1 cellular context compared by ENCODE assay signal in the genomic region with DNA sequence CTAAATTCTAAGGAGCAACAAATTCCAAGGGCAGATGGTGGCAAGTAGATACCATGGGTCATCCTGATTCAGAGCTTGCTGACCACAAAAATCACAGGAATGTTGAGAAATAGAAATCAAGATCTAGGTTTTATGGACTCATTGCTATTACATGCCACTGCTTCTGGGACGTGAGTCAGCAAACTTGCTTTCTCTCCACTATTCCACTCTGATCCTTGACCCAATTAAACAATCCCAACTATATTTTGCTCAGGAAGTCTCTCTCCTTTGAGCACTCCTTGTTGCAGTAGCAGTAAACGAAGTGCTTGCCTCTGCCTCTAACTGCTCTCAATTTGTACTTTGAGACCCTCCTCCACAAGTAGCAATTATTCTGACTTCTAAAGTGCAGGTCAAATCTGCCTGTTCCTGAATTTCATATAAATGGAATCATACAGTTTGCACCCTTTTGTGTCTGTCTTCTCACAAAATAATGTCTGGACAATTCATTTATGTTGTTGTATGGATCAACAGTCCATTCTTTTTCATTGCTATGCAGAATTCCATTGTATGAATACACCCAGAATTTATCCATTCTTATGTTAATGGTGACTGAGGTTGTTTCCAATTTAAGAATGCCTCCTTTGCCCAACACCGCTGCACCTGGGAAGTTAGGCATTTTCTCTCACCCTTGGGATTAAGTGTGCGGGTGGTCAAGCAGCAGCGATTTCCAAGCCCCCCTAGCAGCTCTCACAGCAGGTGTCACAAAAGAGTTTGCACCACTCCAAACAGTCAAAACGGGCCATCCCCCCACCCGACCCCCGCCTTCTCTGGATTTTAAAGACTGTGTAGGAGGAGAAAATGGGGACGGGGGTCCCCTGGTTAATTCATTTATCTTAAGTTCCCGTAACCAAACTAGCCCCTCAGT.
TF ChIP-seq lines count a peak whose summit lies in the region.

No MANE protein-coding gene starts in this region.

TF ChIP-seq in HepG2, 621 proteins besides CTCF, POLR2A, EP300 and RAD21:
- TF ChIP-seq TAF15 (IDR thresholded peaks at IDR 0.05; ENCODE audit: low read depth, low read length, poor library complexity, severe bottlenecking) (no peak), ZFYVE20 (CRISPR knock-in tag; IDR thresholded peaks at IDR 0.05; ENCODE audit: borderline replicate concordance, low read depth) (no peak)
- TF ChIP-seq, protein P1, sequence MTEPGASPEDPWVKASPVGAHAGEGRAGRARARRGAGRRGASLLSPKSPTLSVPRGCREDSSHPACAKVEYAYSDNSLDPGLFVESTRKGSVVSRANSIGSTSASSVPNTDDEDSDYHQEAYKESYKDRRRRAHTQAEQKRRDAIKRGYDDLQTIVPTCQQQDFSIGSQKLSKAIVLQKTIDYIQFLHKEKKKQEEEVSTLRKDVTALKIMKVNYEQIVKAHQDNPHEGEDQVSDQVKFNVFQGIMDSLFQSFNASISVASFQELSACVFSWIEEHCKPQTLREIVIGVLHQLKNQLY (CRISPR knock-in tag; IDR thresholded peaks at IDR 0.05), result no peak
